In the genomic region with DNA sequence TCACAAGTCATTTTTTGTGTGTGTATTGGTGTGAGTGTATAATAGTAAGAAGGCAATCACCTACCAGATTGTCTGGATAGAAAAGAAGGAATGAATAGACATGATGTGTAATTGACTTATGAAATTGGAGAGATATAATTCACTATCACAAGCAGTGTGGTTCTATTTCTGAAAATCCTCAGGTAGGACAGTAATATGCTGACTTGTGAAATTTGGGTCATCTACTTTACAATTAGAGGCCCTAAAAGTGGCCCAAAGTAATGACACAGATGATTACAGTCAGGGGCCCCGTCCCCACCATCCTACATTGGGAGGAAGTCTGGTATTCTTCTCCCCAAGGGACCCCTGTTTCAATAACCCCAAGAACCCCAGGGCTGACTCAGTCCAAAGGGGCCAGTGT, we compare ENCODE assay signal across 27 cellular contexts.
"Had no signal": no experiment of that assay in that cellular context is flagged by ENCODE, and none has a peak within 500 bp of the region (broad histone marks: within the 10 kb centered on the region; RNA-seq: fewer than 3 reads in every experiment).

No MANE protein-coding gene starts in this region.

- H3K36me3 ChIP-seq: stomach, suprapubic skin, thoracic aorta, thyroid gland, tibial artery, tibial nerve, transverse colon, upper lobe of left lung, upper lobe of right lung, uterus, vagina had no signal

- H3K27me3 ChIP-seq: stomach, suprapubic skin, testis, thyroid gland, tibial artery, tibial nerve, transverse colon, upper lobe of left lung, upper lobe of right lung, uterus, vagina had no signal

- H3K27ac ChIP-seq: stomach, suprapubic skin, testis, thoracic aorta, thyroid gland, tibial artery, tibial nerve, transverse colon, upper lobe of left lung, upper lobe of right lung, uterus, vagina had no signal

- FAIRE-seq: urothelium cell line had no signal

- DNase-seq: stimulated activated CD4-positive, alpha-beta T cell treated with anti-CD3 and anti-CD28 coated beads, Interleukin-2, amount 100 ng/mL, for 48 hours; stimulated activated CD4-positive, alpha-beta T cell treated with anti-CD3 and anti-CD28 coated beads, Interleukin-4, amount 100 ng/mL, for 1 hour; stimulated activated CD4-positive, alpha-beta T cell treated with anti-CD3 and anti-CD28 coated beads, Interleukin-4, amount 100 ng/mL, for 24 hours; stimulated activated CD4-positive, alpha-beta T cell treated with anti-CD3 and anti-CD28 coated beads, Interleukin-4, amount 100 ng/mL, for 4 hours; stimulated activated CD8-positive, alpha-beta memory T cell treated with anti-CD3 and anti-CD28 coated beads, Interleukin-4, amount 100 ng/mL, for 48 hours; stimulated activated naive B cell treated with anti-CD40 and anti-IgM and Interleukin-4, amounts not matched to agents 10 μg/mL and 1 μg/mL and 100 μg/mL, for 72 hours; stimulated activated naive CD4-positive, alpha-beta T cell; stimulated activated naive CD4-positive, alpha-beta T cell treated with Interleukin-2 at 50 U/mL for 16 hours; stimulated activated naive CD8-positive, alpha-beta T cell treated with anti-CD3 and anti-CD28 coated beads, Interleukin-15, amount 100 ng/mL, for 72 hours; stimulated activated naive CD8-positive, alpha-beta T cell treated with anti-CD3 and anti-CD28 coated beads, Interleukin-15, Interleukin-2, amounts not matched to agents 100 U/mL and 50 U/mL, for 24 hours; stomach; substantia nigra; testis; thyroid gland; tibial artery; transverse colon; trophoblast cell; upper lobe of left lung; upper lobe of right lung; uterus had no signal

- ATAC-seq: stimulated activated effector memory CD8-positive, alpha-beta T cell treated with anti-CD3 and anti-CD28 coated beads, Interleukin-12 subunit alpha, Interleukin-12 subunit beta, amount 100 ng/mL, for 72 hours; stimulated activated memory B cell treated with anti-CD40 and anti-IgM and Interleukin-4, amounts not matched to agents 10 μg/mL and 1 μg/mL and 100 μg/mL, for 72 hours; stimulated activated naive B cell treated with anti-CD40 and anti-IgM and Interleukin-4, amounts not matched to agents 10 μg/mL and 1 μg/mL and 100 μg/mL, for 72 hours; stimulated activated naive CD8-positive, alpha-beta T cell treated with anti-CD3 and anti-CD28 coated beads, Interleukin-15, amount 100 ng/mL, for 72 hours; stimulated activated naive CD8-positive, alpha-beta T cell treated with anti-CD3 and anti-CD28 coated beads, Interleukin-15, Interleukin-2, amounts not matched to agents 100 U/mL and 50 U/mL, for 24 hours; upper lobe of right lung had no signal

- H3K4me3 ChIP-seq: stomach, suprapubic skin, testis, thoracic aorta, thyroid gland, tibial artery, tibial nerve, transverse colon, upper lobe of left lung, upper lobe of right lung, uterus, vagina had no signal

- H3K9me3 ChIP-seq: testis, thoracic aorta, thyroid gland, vagina had no signal

- H3K4me1 ChIP-seq: stomach, suprapubic skin, testis, thyroid gland, tibial artery, tibial nerve, transverse colon, upper lobe of left lung, upper lobe of right lung, uterus, vagina had no signal
